Comparison of ENCODE assay signal across 15 cellular contexts in genomic region chr1:236492378-236492777, GRCh38. TPM values are rescaled to one million over a fixed set of nuclear protein-coding genes. Genes with fewer than 3 reads are reported as not detected.
A peak's percentile ranks its signal among the peaks of the same experiment; 100 is the strongest.
DNase-seq lines count a peak whose midpoint lies in the region; ATAC-seq, FAIRE-seq and TF ChIP-seq lines count a peak whose summit lies in the region.
"Had no signal": no experiment of that assay in that cellular context is flagged by ENCODE, and none has a peak within 500 bp of the region (broad histone marks: within the 10 kb centered on the region; RNA-seq: fewer than 3 reads in every experiment).

No MANE protein-coding gene starts in this region.

- H3K9ac ChIP-seq in neural progenitor cell (no peak overlapping the region), H9 (ENCODE audit: extremely low read depth, insufficient read length, low read length) (no peak overlapping the region)

- no peak overlapping the region for H4K8ac ChIP-seq in H9 (replicated peaks; ENCODE audit: insufficient read length, low read depth, low read length)

- H3K56ac ChIP-seq in H9 (ENCODE audit: insufficient read length, low read depth, low read length), result no peak overlapping the region

- no peak overlapping the region for H4K5ac ChIP-seq in H9 (ENCODE audit: insufficient read length, low read depth, low read length)

- H3K9me3 ChIP-seq in neural progenitor cell (ENCODE audit: low read depth) (no peaks in the 10 kb centered on the region), pancreas (no peaks in the 10 kb centered on the region), H9 (ENCODE audit: control insufficient read depth, low read depth, low read length) (no peaks in the 10 kb centered on the region)

- peak; percentile 2 for DNase-seq in activated effector memory CD4-positive, alpha-beta T cell treated with anti-CD3 and anti-CD28 coated beads, Interleukin-2, amount 50 U/mL, for 16 hours
- DNase-seq in activated effector memory CD4-positive, alpha-beta T cell treated with Interleukin-2 at 50 U/mL for 16 hours, result no peak
- DNase-seq in amniotic epithelial cell (ENCODE audit: low read depth) (peak; percentile 41), neural progenitor cell (ENCODE audit: low spot score) (no peak), pancreas (no peak), HTR-8/SVneo (ENCODE audit: insufficient read length, low spot score) (no peak), H9 (no peak)
- DNase-seq: CD8-positive, alpha-beta T cell; COR-L47; DMS53; GF-D8; HCEC 1CT had no signal

- intact Hi-C loops in pancreas (cut with DNase I), result no loop called here

- no peaks in the 10 kb centered on the region for H4K20me1 ChIP-seq in neural progenitor cell (ENCODE audit: low read depth)
- H4K20me1 ChIP-seq in H9 (ENCODE audit: control insufficient read depth, insufficient read depth, insufficient read length), result no peaks in the 10 kb centered on the region

- no peak for FAIRE-seq in pancreas (lab: Jason Lieb, UNC)
- no peak for FAIRE-seq in HTR-8/SVneo (lab: Jason Lieb, UNC)
- FAIRE-seq: H1 had no signal

- H2BK120ac ChIP-seq in H9 (ENCODE audit: low read depth, low read length, poor library complexity, severe bottlenecking), result no peak overlapping the region

- TF ChIP-seq CTCF in neural progenitor cell (IDR thresholded peaks at IDR 0.05) (no peak), pancreas (IDR thresholded peaks at IDR 0.05) (no peak), H9 (conservative IDR thresholded peaks at IDR 0.05) (no peak)

- no peak overlapping the region for H2AK5ac ChIP-seq in H9 (ENCODE audit: insufficient read length, low read length)

- H3K18ac ChIP-seq in H9 (ENCODE audit: insufficient read length, low read depth, low read length), result no peak overlapping the region

- no peak overlapping the region for H3K14ac ChIP-seq in H9 (ENCODE audit: insufficient read depth, low read length)

- no peaks in the 10 kb centered on the region for H3K79me2 ChIP-seq in neural progenitor cell (ENCODE audit: low read depth)
- no peaks in the 10 kb centered on the region for H3K79me2 ChIP-seq in H9 (ENCODE audit: insufficient read depth, low read length)

- no peak overlapping the region for H2BK12ac ChIP-seq in H9 (ENCODE audit: insufficient read length, low read depth, low read length)

- H3F3A ChIP-seq in neural progenitor cell (ENCODE audit: low read depth), result no peaks in the 10 kb centered on the region

- ATAC-seq in pancreas, result no peak
- ATAC-seq: CD8-positive, alpha-beta T cell had no signal

- no peak overlapping the region for H2BK15ac ChIP-seq in H9 (ENCODE audit: low read depth, low read length)

- H3K9me3 Mint-ChIP-seq in neural progenitor cell, result no peaks in the 10 kb centered on the region
- no peaks in the 10 kb centered on the region for H3K9me3 Mint-ChIP-seq in H9
- H3K9me3 Mint-ChIP-seq: CD14-positive monocyte; CD8-positive, alpha-beta T cell had no signal

- H2BK20ac ChIP-seq in H9 (ENCODE audit: low read depth, low read length, poor library complexity, severe bottlenecking), result no peak overlapping the region

- H3K23ac ChIP-seq in H9 (ENCODE audit: insufficient read length, low read depth, low read length), result no peak overlapping the region

- WGBS in pancreas, 2 donors, result 97 to 98% methylated on average over 2 of the region's 2 CpGs
- WGBS in H9 (ENCODE audit: extremely low coverage, insufficient read length, low lambda C conversion rate), result no CpG with 5 or more reads among the region's 2 CpGs

- no peaks in the 10 kb centered on the region for H3K27me3 ChIP-seq in neural progenitor cell
- no peaks in the 10 kb centered on the region for H3K27me3 ChIP-seq in pancreas
- H3K27me3 ChIP-seq in H9 (ENCODE audit: insufficient read depth, low read length), result no peaks in the 10 kb centered on the region

- no peaks in the 10 kb centered on the region for H3K79me1 ChIP-seq in H9 (ENCODE audit: insufficient read depth, low read depth, low read length, poor library complexity, severe bottlenecking)

- peaks cover 12% of the 10 kb centered on the region for H3K4me1 ChIP-seq in neural progenitor cell
- peaks cover 0 to 4% (median 0%) of the 10 kb centered on the region in 3 donors for H3K4me1 ChIP-seq in pancreas
- peaks cover 4% of the 10 kb centered on the region; the same call in 1 of the 2 replicates for H3K4me1 ChIP-seq in H9 (ENCODE audit: insufficient read depth, low read length)

- no peaks in the 10 kb centered on the region for H3K23me2 ChIP-seq in H9 (ENCODE audit: insufficient read length, low read depth, low read length, poor library complexity, severe bottlenecking)

- no peak overlapping the region for H3K4me2 ChIP-seq in neural progenitor cell
- H3K4me2 ChIP-seq in H9 (ENCODE audit: insufficient read depth, insufficient read length, low read length), result no peak overlapping the region

- H3K4me3 ChIP-seq in neural progenitor cell (no peak overlapping the region), pancreas (no peak overlapping the region)

- no peak overlapping the region for H2BK5ac ChIP-seq in H9 (ENCODE audit: insufficient read length, low read length)

- H3K4ac ChIP-seq in H9 (ENCODE audit: low read depth, low read length), result no peak overlapping the region

- no peak overlapping the region for H3T11ph ChIP-seq in H9 (ENCODE audit: low read length)

- H3K27ac Mint-ChIP-seq in neural progenitor cell (peak overlapping the region; percentile 78), H9 (no peak overlapping the region)
- H3K27ac Mint-ChIP-seq: CD8-positive, alpha-beta T cell had no signal

- no peak overlapping the region for H3K4me3 Mint-ChIP-seq in neural progenitor cell
- H3K4me3 Mint-ChIP-seq in H9, result no peak overlapping the region
- H3K4me3 Mint-ChIP-seq: CD14-positive monocyte; CD8-positive, alpha-beta T cell had no signal

- no peak overlapping the region for H3K27ac ChIP-seq in neural progenitor cell
- H3K27ac ChIP-seq in pancreas, result no peak overlapping the region
- H3K27ac ChIP-seq in H9 (ENCODE audit: insufficient read length, low read depth, low read length), result no peak overlapping the region
- H3K27ac ChIP-seq: 22Rv1 had no signal

- H4K91ac ChIP-seq in H9 (ENCODE audit: insufficient read length, low read depth, low read length), result no peak overlapping the region

- H3K36me3 Mint-ChIP-seq in neural progenitor cell (no peaks in the 10 kb centered on the region), H9 (ENCODE audit: insufficient read depth in 1 of 3, low read depth in 3 of 3) (no peaks in the 10 kb centered on the region)
- H3K36me3 Mint-ChIP-seq: CD14-positive monocyte; CD8-positive, alpha-beta T cell had no signal

- H3K4me1 Mint-ChIP-seq in neural progenitor cell, result peaks cover 20% of the 10 kb centered on the region
- H3K4me1 Mint-ChIP-seq in H9, result peaks cover 13 to 19% of the 10 kb centered on the region in 2 experiments

- H3K27me3 Mint-ChIP-seq in neural progenitor cell (ENCODE audit: insufficient read depth, low read depth) (peaks cover 9% of the 10 kb centered on the region), H9 (ENCODE audit: low read depth) (no peaks in the 10 kb centered on the region; the same call in 1 of the 2 replicates)

- H2AFZ ChIP-seq in neural progenitor cell (replicated peaks) (no peak overlapping the region), H9 (ENCODE audit: low read length) (no peak overlapping the region)

- H3K36me3 ChIP-seq in neural progenitor cell, result no peaks in the 10 kb centered on the region
- no peaks in the 10 kb centered on the region for H3K36me3 ChIP-seq in pancreas

RNA-seq across cellular contexts. Expression of gene LGALS8, which starts 31.4 kb away (rescaled TPM):
- total RNA-seq in neural progenitor cell (ENCODE audit: low replicate concordance) (17.4 and 28.1 TPM in 2 replicates), pancreas (10 to 100 TPM; 18.5 to 55.1 (median 27.2) TPM), H9 (2021) (14.2 and 15.3 TPM in 2 replicates)
- polyA plus RNA-seq in pancreas, result 10 to 100 TPM; 18.8 to 30.7 TPM

Comparison
In these comparisons a context has a peak if more than half of its experiments do, and no peak if none do; other contexts are left out.
1. DNase-seq: peak in activated effector memory CD4-positive, alpha-beta T cell treated with anti-CD3 and anti-CD28 coated beads, Interleukin-2, amount 50 U/mL, for 16 hours (single experiment) and amniotic epithelial cell (single experiment); none in activated effector memory CD4-positive, alpha-beta T cell treated with Interleukin-2 at 50 U/mL for 16 hours (single experiment), neural progenitor cell (single experiment), pancreas (0 of 6), HTR-8/SVneo (single experiment) and H9 (single experiment).